ENCODE assay signal across 20 cellular contexts in the genomic region with DNA sequence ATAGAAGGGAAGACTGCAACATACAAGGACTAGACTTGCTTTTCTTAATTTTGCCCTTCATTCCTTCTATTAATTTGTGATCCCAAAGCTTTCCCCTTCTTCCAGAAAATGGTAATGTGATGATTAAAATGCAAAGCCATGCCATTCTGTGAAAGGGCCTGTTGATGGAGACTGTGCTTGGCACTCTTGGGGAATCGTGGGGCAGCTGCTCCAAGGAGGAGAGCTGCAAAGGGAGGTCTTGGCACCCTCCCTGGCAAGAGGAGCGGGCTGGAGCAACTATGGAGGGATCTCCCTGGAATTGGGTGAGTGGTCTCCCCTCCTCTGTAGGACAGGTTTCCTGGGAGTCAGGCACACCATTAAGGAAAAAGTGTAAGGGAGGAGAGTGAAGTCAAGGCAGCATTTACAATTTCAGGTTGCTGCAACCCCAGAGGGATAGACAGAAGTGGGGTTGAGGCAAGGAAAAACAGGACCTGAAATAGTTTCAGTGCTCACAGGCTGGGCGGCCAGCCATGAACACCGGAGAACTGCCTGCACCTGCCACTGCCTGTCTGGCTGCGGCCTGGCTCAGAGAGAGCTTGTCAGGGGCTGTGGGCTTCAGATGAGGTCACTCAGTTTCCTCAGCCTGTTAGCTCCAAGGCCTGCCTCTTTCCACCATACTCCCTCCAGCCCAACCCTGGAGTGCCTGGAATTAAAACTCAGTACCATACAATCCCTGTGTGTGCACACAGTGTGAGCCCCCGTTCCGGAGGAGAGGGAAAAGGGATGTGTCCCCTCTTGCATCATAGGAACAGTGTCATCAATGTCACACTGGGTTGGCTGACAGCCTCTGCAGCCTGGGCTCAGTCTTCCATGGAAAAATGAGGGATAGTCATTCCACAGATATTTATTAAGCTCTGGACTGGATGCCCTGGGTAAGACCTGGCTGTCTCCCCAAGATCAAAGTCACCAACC. TPM values are rescaled to one million over a fixed set of nuclear protein-coding genes. Genes with fewer than 3 reads are reported as not detected.
DNase-seq lines count a peak whose midpoint lies in the region; ATAC-seq, FAIRE-seq and TF ChIP-seq lines count a peak whose summit lies in the region.
"Had no signal": no experiment of that assay in that cellular context is flagged by ENCODE, and none has a peak within 500 bp of the region (broad histone marks: within the 10 kb centered on the region; RNA-seq: fewer than 3 reads in every experiment).

No MANE protein-coding gene starts in this region.

- H3K27ac ChIP-seq in BLaER1, result no peak overlapping the region
- H3K27ac ChIP-seq in WERI-Rb-1, result no peak overlapping the region
- H3K27ac ChIP-seq: esophagus muscularis mucosa, GM23248, ovary, tibial artery had no signal

- FAIRE-seq in D721Med (lab: Jason Lieb, UNC), result no peak
- FAIRE-seq: colon had no signal

- no peak for TF ChIP-seq CTCF in WERI-Rb-1 (IDR thresholded peaks at IDR 0.05; ENCODE audit: low read depth, low read length)
- TF ChIP-seq CTCF in D721Med (IDR thresholded peaks at IDR 0.05; ENCODE audit: insufficient read depth, missing control alignments), result no peak

- H3K27me3 ChIP-seq in BLaER1 (no peaks in the 10 kb centered on the region), WERI-Rb-1 (ENCODE audit: insufficient read depth, low read depth, severe bottlenecking) (no peaks in the 10 kb centered on the region)
- H3K27me3 ChIP-seq: esophagus muscularis mucosa, ovary had no signal

- H3K36me3 Mint-ChIP-seq in immature natural killer cell, result no peaks in the 10 kb centered on the region

- H3K4me1 Mint-ChIP-seq in immature natural killer cell, result no peaks in the 10 kb centered on the region
- H3K4me1 Mint-ChIP-seq: activated CD4-positive, alpha-beta T cell treated with anti-CD3 and anti-CD28 coated beads, Interleukin-2, amount 10 ng/mL, durations not matched to agents 7 days and 5 days had no signal

- DNase-seq in WERI-Rb-1 (peak; percentile 34), myocyte (ENCODE audit: low read depth) (peak; percentile 96), D721Med (ENCODE audit: insufficient read length, low spot score) (no peak), immature natural killer cell (no peak), GF-D8 (lab: John Stamatoyannopoulos, UW) (no peak), iPS-NIHi7 (ENCODE audit: extremely low spot score) (no peak)
- DNase-seq: activated CD4-positive, alpha-beta T cell treated with anti-CD3 and anti-CD28 coated beads, Interleukin-2, amount 10 ng/mL, durations not matched to agents 7 days and 5 days; activated T-cell treated with anti-CD3 and anti-CD28 coated beads, Interleukin-2, amount 50 U/mL, for 24 hours; DMS153; GM23248; Kasumi-1; NCI-H345; ovary; tibial artery had no signal

- H3K4me3 Mint-ChIP-seq in immature natural killer cell, result no peak overlapping the region
- H3K4me3 Mint-ChIP-seq: activated CD4-positive, alpha-beta T cell treated with anti-CD3 and anti-CD28 coated beads, Interleukin-2, amount 10 ng/mL, durations not matched to agents 7 days and 5 days; activated T-cell treated with anti-CD3 and anti-CD28 coated beads, Interleukin-2, amount 50 U/mL, for 24 hours had no signal

- no peak overlapping the region for H3K9ac ChIP-seq in BLaER1
- H3K9ac ChIP-seq: GM23248 had no signal

- H3K4me3 ChIP-seq in BLaER1 (no peak overlapping the region), WERI-Rb-1 (ENCODE audit: low read depth, low read length) (no peak overlapping the region)
- H3K4me3 ChIP-seq: esophagus muscularis mucosa, GM23248, lung, ovary, tibial artery had no signal

- H3K9me3 Mint-ChIP-seq in immature natural killer cell, result no peaks in the 10 kb centered on the region
- H3K9me3 Mint-ChIP-seq: activated CD4-positive, alpha-beta T cell treated with anti-CD3 and anti-CD28 coated beads, Interleukin-2, amount 10 ng/mL, durations not matched to agents 7 days and 5 days; activated T-cell treated with anti-CD3 and anti-CD28 coated beads, Interleukin-2, amount 50 U/mL, for 24 hours had no signal

- peak; percentile 47 for ATAC-seq in HG02870 (IDR thresholded peaks at IDR 0.05; ENCODE audit: unreplicated experiment)

- H3K27ac Mint-ChIP-seq in immature natural killer cell, result no peak overlapping the region
- H3K27ac Mint-ChIP-seq: activated CD4-positive, alpha-beta T cell treated with anti-CD3 and anti-CD28 coated beads, Interleukin-2, amount 10 ng/mL, durations not matched to agents 7 days and 5 days; activated T-cell treated with anti-CD3 and anti-CD28 coated beads, Interleukin-2, amount 50 U/mL, for 24 hours had no signal

- peaks cover 19% of the 10 kb centered on the region for H3K4me1 ChIP-seq in BLaER1
- H3K4me1 ChIP-seq: esophagus muscularis mucosa, tibial artery had no signal

- no peaks in the 10 kb centered on the region for H4K20me1 ChIP-seq in BLaER1

- H3K36me3 ChIP-seq in BLaER1, result no peaks in the 10 kb centered on the region
- H3K36me3 ChIP-seq in WERI-Rb-1, result no peaks in the 10 kb centered on the region
- H3K36me3 ChIP-seq: esophagus muscularis mucosa, ovary, tibial artery had no signal

- peaks cover 2 to 16% (median 3%) of the 10 kb centered on the region in 3 donors for H3K27me3 Mint-ChIP-seq in immature natural killer cell (ENCODE audit: low read depth in 3 of 3)
- H3K27me3 Mint-ChIP-seq: activated CD4-positive, alpha-beta T cell treated with anti-CD3 and anti-CD28 coated beads, Interleukin-2, amount 10 ng/mL, durations not matched to agents 7 days and 5 days had no signal

- H3K9me3 ChIP-seq in BLaER1, result no peaks in the 10 kb centered on the region
- H3K9me3 ChIP-seq in WERI-Rb-1 (ENCODE audit: severe bottlenecking), result no peaks in the 10 kb centered on the region
- H3K9me3 ChIP-seq: esophagus muscularis mucosa, ovary, tibial artery had no signal

- peak overlapping the region; percentile 63 for H3K4me2 ChIP-seq in BLaER1

RNA-seq across cellular contexts. Expression of gene CACNA1S, which starts 16.4 kb away (rescaled TPM):
- 57.2 and 58.9 TPM in 2 replicates for total RNA-seq in myocyte
- 32.0 TPM for polyA plus RNA-seq in myocyte (2012)
- not detected for polyA plus RNA-seq in immature natural killer cell
- total RNA-seq: activated CD4-positive, alpha-beta T cell treated with anti-CD3 and anti-CD28 coated beads, Interleukin-2, amount 10 ng/mL, durations not matched to agents 7 days and 5 days; esophagus muscularis mucosa; GM23248; T-helper 1 cell treated with Interleukin-12 subunit alpha and Interleukin-12 subunit beta and Interleukin-4 antibody, amounts not matched to agents 30 ng/mL and 1 ng/mL, for 36 hours had no signal
- polyA plus RNA-seq: GM23248 had no signal

RNA-seq across cellular contexts. Expression of gene ASCL5, which starts 31.1 kb away (rescaled TPM):
- not detected in 2 replicates for total RNA-seq in myocyte
- 0.25 TPM for polyA plus RNA-seq in myocyte (2012)
- under 1 TPM in 1 of 3 donors, not detected in 2; 0.11 TPM for polyA plus RNA-seq in immature natural killer cell
- total RNA-seq: activated CD4-positive, alpha-beta T cell treated with anti-CD3 and anti-CD28 coated beads, Interleukin-2, amount 10 ng/mL, durations not matched to agents 7 days and 5 days; esophagus muscularis mucosa; GM23248; ovary; T-helper 1 cell treated with Interleukin-12 subunit alpha and Interleukin-12 subunit beta and Interleukin-4 antibody, amounts not matched to agents 30 ng/mL and 1 ng/mL, for 36 hours had no signal
- polyA plus RNA-seq: GM23248 had no signal

RNA-seq across cellular contexts. Expression of gene TMEM9, which starts 58.4 kb away (rescaled TPM):
- total RNA-seq in myocyte, result 86.5 and 88.2 TPM in 2 replicates
- 109 TPM for polyA plus RNA-seq in myocyte (2012)
- polyA plus RNA-seq in immature natural killer cell, result 10 to 100 TPM; 32.6 to 66.7 (median 38.9) TPM

Comparison
In these comparisons a context has a peak if more than half of its experiments do, and no peak if none do; other contexts are left out.
1. DNase-seq: peak in WERI-Rb-1 (single experiment) and myocyte (single experiment); none in D721Med (single experiment), immature natural killer cell (0 of 3), GF-D8 (single experiment) and iPS-NIHi7 (single experiment).